Comparison of ENCODE assay signal across 8 cellular contexts in the genomic region with DNA sequence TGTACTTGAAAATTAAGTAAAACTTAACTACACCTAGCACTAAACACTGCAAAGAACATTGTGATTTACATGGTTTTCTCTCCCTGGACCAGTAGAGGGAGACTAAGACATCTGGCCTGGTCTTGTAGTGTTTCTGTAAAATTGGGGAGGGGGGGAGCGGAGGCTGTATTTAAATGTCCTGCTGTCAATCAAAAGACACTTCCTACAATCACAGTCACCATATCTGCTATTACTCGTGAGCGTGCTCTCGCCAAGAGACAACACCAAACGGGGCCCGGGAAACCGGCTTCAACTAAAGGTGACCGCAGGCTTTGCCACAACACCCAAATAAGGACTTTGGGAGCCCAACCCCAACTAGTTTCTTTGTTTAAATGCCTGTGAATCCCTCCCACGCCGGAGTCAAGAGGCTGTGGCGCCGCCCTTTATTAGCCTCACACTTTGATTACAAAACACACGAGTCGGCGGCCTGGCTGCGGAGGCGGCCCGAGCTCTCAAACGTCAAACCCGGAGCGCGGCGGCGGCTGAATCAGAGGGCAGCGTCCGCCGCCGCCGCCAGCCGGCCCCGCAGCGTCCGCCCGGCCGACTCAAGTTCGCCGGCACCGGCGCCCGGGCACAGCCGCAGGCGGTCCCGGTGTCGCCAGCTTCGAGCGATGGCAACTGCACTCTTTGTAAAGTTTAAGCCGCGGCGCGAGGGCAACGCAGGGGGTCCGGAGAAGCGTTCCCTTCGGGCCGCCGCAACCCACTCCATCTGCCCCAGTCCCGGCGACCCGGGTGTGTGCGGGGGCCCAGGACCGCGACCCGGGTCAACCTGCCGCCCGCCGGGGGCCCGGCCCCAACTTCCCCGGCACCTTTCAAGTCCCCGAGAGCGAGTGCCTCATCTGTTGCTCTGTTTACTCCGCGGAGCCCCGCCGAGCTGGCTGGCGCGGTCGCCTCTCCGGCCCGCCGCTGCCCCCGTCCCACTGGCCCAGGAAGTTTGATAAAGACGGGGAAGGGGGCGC. TPM values are rescaled to one million over a fixed set of nuclear protein-coding genes. Genes with fewer than 3 reads are reported as not detected.
DNase-seq lines count a peak whose midpoint lies in the region; ATAC-seq, FAIRE-seq and TF ChIP-seq lines count a peak whose summit lies in the region.

No MANE protein-coding gene starts in this region.

- peak overlapping the region; percentile 85 for H2AFZ ChIP-seq in SU-DHL-6 (ENCODE audit: low read depth, low read length, severe bottlenecking)

- H3K9me3 Mint-ChIP-seq in activated naive CD8-positive, alpha-beta T cell treated with anti-CD3 and anti-CD28 coated beads, Interleukin-2, amount 50 U/mL, for 24 hours: no peaks in the 10 kb centered on the region

- H3K9me3 ChIP-seq in SU-DHL-6 (ENCODE audit: insufficient read depth, low read length) (no peaks in the 10 kb centered on the region), cardiac muscle cell (ENCODE audit: low read depth) (no peaks in the 10 kb centered on the region), pancreas (no peaks in the 10 kb centered on the region), tibial artery (no peaks in the 10 kb centered on the region)

- peak overlapping the region; percentile 81 for H3K4me3 Mint-ChIP-seq in activated naive CD8-positive, alpha-beta T cell treated with anti-CD3 and anti-CD28 coated beads, Interleukin-2, amount 50 U/mL, for 24 hours

- H3K4me1 Mint-ChIP-seq in activated naive CD8-positive, alpha-beta T cell treated with anti-CD3 and anti-CD28 coated beads, Interleukin-2, amount 50 U/mL, for 24 hours: peaks cover 43% of the 10 kb centered on the region

- peak; percentile 97 to 99 (median 99) for DNase-seq in NCI-H1417 (lab: John Stamatoyannopoulos, UW)
- peak; percentile 83 for DNase-seq in activated naive CD8-positive, alpha-beta T cell treated with anti-CD3 and anti-CD28 coated beads, Interleukin-2, amount 50 U/mL, for 24 hours
- DNase-seq in cardiac muscle cell (ENCODE audit: low read depth in 1 of 2, low spot score in 1 of 2): peak; percentile 95 to 97
- DNase-seq in pancreas: peak; percentile 82 to 91 (median 88)
- DNase-seq in tibial artery: peak; percentile 96 to 97

- H4K20me1 ChIP-seq in SU-DHL-6 (ENCODE audit: low read depth, low read length): no peaks in the 10 kb centered on the region

- peaks cover 4% of the 10 kb centered on the region for H3K36me3 Mint-ChIP-seq in activated naive CD8-positive, alpha-beta T cell treated with anti-CD3 and anti-CD28 coated beads, Interleukin-2, amount 50 U/mL, for 24 hours (ENCODE audit: low read depth)

- peaks cover 5% of the 10 kb centered on the region for H3K4me1 ChIP-seq in cardiac muscle cell (ENCODE audit: low read depth)
- peaks cover 0 to 24% (median 11%) of the 10 kb centered on the region in 3 donors for H3K4me1 ChIP-seq in pancreas
- H3K4me1 ChIP-seq in tibial artery: peaks cover 0 to 19% (median 7%) of the 10 kb centered on the region in 4 donors

- TF ChIP-seq CTCF in GM12801 (IDR thresholded peaks at IDR 0.05; ENCODE audit: extremely low read depth, insufficient read length): peak; percentile 53
- peak; percentile 36 for TF ChIP-seq CTCF in SU-DHL-6 (IDR thresholded peaks at IDR 0.05; ENCODE audit: insufficient read depth, low read length, poor library complexity, severe bottlenecking)
- TF ChIP-seq CTCF in cardiac muscle cell (IDR thresholded peaks at IDR 0.05; ENCODE audit: low read depth, low read length): peak; percentile 93
- peak in 3 of 4 donors; percentile 38 to 59 (median 51) for TF ChIP-seq CTCF in pancreas (IDR thresholded peaks at IDR 0.05)
- peak; percentile 78 to 87 for TF ChIP-seq CTCF in tibial artery (IDR thresholded peaks at IDR 0.05)

- H3F3A ChIP-seq in SU-DHL-6 (ENCODE audit: insufficient read depth): no peaks in the 10 kb centered on the region

- no peaks in the 10 kb centered on the region for H3K9me2 ChIP-seq in SU-DHL-6 (replicated peaks; ENCODE audit: insufficient read depth, low read length)

- peaks cover 9% of the 10 kb centered on the region for H3K27me3 Mint-ChIP-seq in activated naive CD8-positive, alpha-beta T cell treated with anti-CD3 and anti-CD28 coated beads, Interleukin-2, amount 50 U/mL, for 24 hours

- peaks cover 3% of the 10 kb centered on the region; the same call in 1 of the 2 replicates for H3K27me3 ChIP-seq in SU-DHL-6 (ENCODE audit: low read length)
- H3K27me3 ChIP-seq in cardiac muscle cell: no peaks in the 10 kb centered on the region
- no peaks in the 10 kb centered on the region for H3K27me3 ChIP-seq in pancreas
- H3K27me3 ChIP-seq in tibial artery: no peaks in the 10 kb centered on the region

- intact Hi-C loops in pancreas (cut with DNase I): no loop called here
- intact Hi-C loops in tibial artery (cut with DNase I; ENCODE audit: low total_unique reads): loop anchor here (5.0 kb wide), 2 partner anchors 142 to 813 kb away; no protein-coding TSS in a partner anchor

- H3K4me3 ChIP-seq in SU-DHL-6 (ENCODE audit: insufficient read depth, low read length, poor library complexity, severe bottlenecking) (peak overlapping the region; percentile 54), cardiac muscle cell (peak overlapping the region; percentile 94), pancreas (peak overlapping the region; percentile 54 to 95 (median 82)), tibial artery (peak overlapping the region; percentile 92 to 99)

- FAIRE-seq in pancreas (lab: Jason Lieb, UNC): peak; percentile 69

- peak overlapping the region; percentile 49 for H3K9ac ChIP-seq in SU-DHL-6 (ENCODE audit: low read length)

- peak overlapping the region; percentile 82 for H3K4me2 ChIP-seq in SU-DHL-6 (ENCODE audit: low read depth, low read length, poor library complexity, severe bottlenecking)

- H3K79me2 ChIP-seq in SU-DHL-6 (ENCODE audit: insufficient read depth, low read length): no peaks in the 10 kb centered on the region

- H3K36me3 ChIP-seq in SU-DHL-6 (ENCODE audit: low read length) (no peaks in the 10 kb centered on the region), cardiac muscle cell (no peaks in the 10 kb centered on the region), pancreas (no peaks in the 10 kb centered on the region), tibial artery (no peaks in the 10 kb centered on the region)

- peak overlapping the region; percentile 90 for H3K27ac Mint-ChIP-seq in activated naive CD8-positive, alpha-beta T cell treated with anti-CD3 and anti-CD28 coated beads, Interleukin-2, amount 50 U/mL, for 24 hours

- peak; percentile 36 for ATAC-seq in HG02763 (IDR thresholded peaks at IDR 0.05; ENCODE audit: unreplicated experiment)
- ATAC-seq in activated naive CD8-positive, alpha-beta T cell treated with anti-CD3 and anti-CD28 coated beads, Interleukin-2, amount 50 U/mL, for 24 hours: peak; percentile 60
- ATAC-seq in pancreas: peak; percentile 66 to 82 (median 74)

- 0 to 1% methylated on average over 54 to 83 of the region's 83 CpGs for WGBS in pancreas, 2 donors

- peak overlapping the region; percentile 28; the same call in 1 of the 2 replicates for H3K27ac ChIP-seq in SU-DHL-6 (ENCODE audit: low read depth, low read length)
- H3K27ac ChIP-seq in cardiac muscle cell: peak overlapping the region; percentile 98
- peak overlapping the region; percentile 86 to 98 (median 94) for H3K27ac ChIP-seq in pancreas
- peak overlapping the region; percentile 100 for H3K27ac ChIP-seq in tibial artery

RNA-seq across cellular contexts. Expression of a gene that starts 1.3 kb away (rescaled TPM):
- total RNA-seq in cardiac muscle cell: 7.5 and 7.8 TPM in 2 replicates
- 1.9 and 3.0 TPM in 2 replicates for polyA plus RNA-seq in cardiac muscle cell
- 1 to 10 TPM; 5.2 to 8.5 (median 6.7) TPM for total RNA-seq in pancreas
- polyA plus RNA-seq in pancreas: 1 to 10 TPM; 3.3 to 4.5 TPM

Comparison
In these comparisons a context has a peak if more than half of its experiments do, and no peak if none do; other contexts are left out.
1. Peak in every context shown above with its lines: DNase-seq, ATAC-seq, H3K4me3 ChIP-seq and H3K27ac ChIP-seq.
2. CTCF ChIP-seq: peak in every context shown above with its lines; median percentile 93 in cardiac muscle cell; 82 in tibial artery; 53 in GM12801; 51 in pancreas; 36 in SU-DHL-6.
3. H3K27ac ChIP-seq: peak in every context shown above with its lines; median percentile 100 in tibial artery; 98 in cardiac muscle cell; 94 in pancreas; 28 in SU-DHL-6.